8 cellular contexts compared by ENCODE assay signal in the genomic region with DNA sequence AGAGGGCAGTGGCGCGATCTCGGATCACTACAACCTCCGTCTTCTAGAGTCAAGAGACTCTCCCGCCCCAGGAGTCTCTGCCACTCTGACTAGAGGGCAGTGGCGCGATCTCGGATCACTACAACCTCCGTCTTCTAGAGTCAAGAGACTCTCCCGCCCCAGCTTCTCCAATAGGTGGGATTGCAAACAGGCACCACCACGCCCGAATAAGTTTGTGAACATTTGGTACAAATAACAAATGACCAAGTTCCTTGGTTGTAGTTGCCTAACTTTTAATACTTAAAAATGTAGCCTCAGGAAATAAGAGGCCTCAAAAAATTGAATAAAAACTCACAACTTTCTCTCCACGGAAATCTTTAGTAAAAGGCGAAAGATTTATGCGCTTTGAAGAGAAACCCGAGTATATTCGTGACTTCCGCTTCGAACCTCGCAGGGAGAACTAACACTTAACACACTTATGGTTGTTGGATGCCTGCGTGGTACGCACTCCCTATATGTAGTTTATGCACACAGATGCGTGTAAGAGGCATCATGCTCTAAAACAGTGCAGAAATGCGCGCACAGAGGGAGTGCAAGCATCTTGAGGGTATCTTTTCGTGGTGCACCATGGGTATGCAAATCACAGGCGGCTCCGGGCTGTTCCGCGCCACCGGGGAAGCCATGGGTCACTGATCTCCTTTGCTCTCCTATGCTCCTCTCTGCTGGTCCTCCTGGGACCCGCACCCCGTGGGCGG. TPM values are rescaled to one million over a fixed set of nuclear protein-coding genes. Genes with fewer than 3 reads are reported as not detected.
DNase-seq lines count a peak whose midpoint lies in the region; ATAC-seq and TF ChIP-seq lines count a peak whose summit lies in the region.

No MANE protein-coding gene starts in this region.

- H3K36me3 Mint-ChIP-seq in activated T-cell treated with anti-CD3 and anti-CD28 coated beads, Interleukin-2, amount 50 U/mL, for 4 hours (ENCODE audit: insufficient read depth), result peaks cover 6% of the 10 kb centered on the region

- no peaks in the 10 kb centered on the region for H3K27me3 ChIP-seq in OCI-LY1 (ENCODE audit: insufficient read depth, low read length)
- no peaks in the 10 kb centered on the region for H3K27me3 ChIP-seq in muscle layer of colon (ENCODE audit: control insufficient read depth in 1 of 2, insufficient read depth in 2 of 2, low read length in 2 of 2)

- CTCF ChIA-PET in AG04449 (lab: Yijun Ruan, JAX), result interaction anchor here (0.9 to 2.2 kb wide), 5 partner anchors 10 to 89 kb away, joined by 3 to 6 read pairs (median 5); partner anchors contain the start of genes BTBD19, DYNLT4 and RNU5D-1

- peaks cover 19% of the 10 kb centered on the region for H3K4me1 ChIP-seq in OCI-LY1 (ENCODE audit: insufficient read depth, low read length, severe bottlenecking)
- H3K4me1 ChIP-seq in muscle layer of colon (ENCODE audit: insufficient read depth, low read length), result peaks cover 15% of the 10 kb centered on the region

- TF ChIP-seq CTCF in AG04449 (IDR thresholded peaks at IDR 0.05; ENCODE audit: insufficient read depth, low read length, missing control alignments) (no peak), OCI-LY1 (IDR thresholded peaks at IDR 0.05; ENCODE audit: low read length) (peak; percentile 35; the same call in 1 of the 2 replicates)

- H3K36me3 ChIP-seq in OCI-LY1 (ENCODE audit: insufficient read depth, low read length), result no peaks in the 10 kb centered on the region
- H3K36me3 ChIP-seq in muscle layer of colon (ENCODE audit: insufficient read depth, low read length), result no peaks in the 10 kb centered on the region

- H3K4me1 Mint-ChIP-seq in activated T-cell treated with anti-CD3 and anti-CD28 coated beads, Interleukin-2, amount 50 U/mL, for 4 hours (ENCODE audit: low read depth), result peaks cover 36% of the 10 kb centered on the region

- H3K9me2 ChIP-seq in OCI-LY1 (ENCODE audit: low read depth, low read length), result no peaks in the 10 kb centered on the region

- ATAC-seq in GM18870 (IDR thresholded peaks at IDR 0.05; ENCODE audit: unreplicated experiment), result peak; percentile 76
- peak; percentile 66 for ATAC-seq in HG03103 (IDR thresholded peaks at IDR 0.05; ENCODE audit: low read depth, unreplicated experiment)
- ATAC-seq in activated T-cell treated with anti-CD3 and anti-CD28 coated beads, Interleukin-2, amount 50 U/mL, for 4 hours, result peak; percentile 91 to 93
- peak; percentile 69 for ATAC-seq in esophagus mucosa

- H3K4me3 ChIP-seq in AG04449 (ENCODE audit: low read depth, low read length), result peak overlapping the region; percentile 59
- H3K4me3 ChIP-seq in OCI-LY1 (ENCODE audit: low read depth, low read length, poor library complexity, severe bottlenecking), result peak overlapping the region; percentile 60
- H3K4me3 ChIP-seq in muscle layer of colon (ENCODE audit: low read depth in 1 of 2, low read length in 2 of 2), result peak overlapping the region; percentile 75 to 95

- H3K27ac ChIP-seq in OCI-LY1 (ENCODE audit: low read depth, low read length, poor library complexity, severe bottlenecking) (peak overlapping the region; percentile 93), muscle layer of colon (ENCODE audit: low read depth, low read length) (peak overlapping the region; percentile 99)

- no peaks in the 10 kb centered on the region for H3K9me3 ChIP-seq in OCI-LY1 (ENCODE audit: low read length)
- H3K9me3 ChIP-seq in muscle layer of colon (ENCODE audit: low read length), result no peaks in the 10 kb centered on the region

- peak overlapping the region; percentile 89 for H3K4me3 Mint-ChIP-seq in activated T-cell treated with anti-CD3 and anti-CD28 coated beads, Interleukin-2, amount 50 U/mL, for 4 hours

- H2AFZ ChIP-seq in OCI-LY1 (ENCODE audit: low read length), result no peak overlapping the region

- no peaks in the 10 kb centered on the region for H3K79me2 ChIP-seq in OCI-LY1 (ENCODE audit: insufficient read depth, low read length)

- no peaks in the 10 kb centered on the region for H3K27me3 Mint-ChIP-seq in activated T-cell treated with anti-CD3 and anti-CD28 coated beads, Interleukin-2, amount 50 U/mL, for 4 hours (ENCODE audit: low read depth)

- no peaks in the 10 kb centered on the region for H3K9me3 Mint-ChIP-seq in activated T-cell treated with anti-CD3 and anti-CD28 coated beads, Interleukin-2, amount 50 U/mL, for 4 hours

- H3K9ac ChIP-seq in OCI-LY1 (ENCODE audit: low read length), result peak overlapping the region; percentile 66
- peak overlapping the region; percentile 96 for H3K9ac ChIP-seq in muscle layer of colon (ENCODE audit: low read length)

- no peaks in the 10 kb centered on the region for H4K20me1 ChIP-seq in OCI-LY1 (ENCODE audit: insufficient read depth, low read length)

- peak; percentile 83 for DNase-seq in AG04449 (ENCODE audit: low read depth, low spot score)
- DNase-seq in activated T-cell treated with anti-CD3 and anti-CD28 coated beads, Interleukin-2, amount 50 U/mL, for 4 hours, result peak; percentile 68
- DNase-seq in stimulated activated CD8-positive, alpha-beta memory T cell treated with anti-CD3 and anti-CD28 coated beads, Interleukin-7, amount 100 ng/mL, for 48 hours (ENCODE audit: extremely low read depth in 1 of 2, low read depth in 1 of 2), result peak; percentile 65 to 91

- POLR2A ChIA-PET in AG04449 (lab: Yijun Ruan, JAX), result interaction anchor here (0.6 to 4.9 kb wide), 17 partner anchors 9 to 199 kb away, joined by 3 to 78 read pairs (median 7); partner anchors contain the start of genes BTBD19, DYNLT4, EIF2B3 and HECTD3

- peak overlapping the region; percentile 88 for H3K4me2 ChIP-seq in OCI-LY1 (ENCODE audit: low read length)

- no peaks in the 10 kb centered on the region for H3F3A ChIP-seq in OCI-LY1 (ENCODE audit: insufficient read depth, low read length)

RNA-seq across cellular contexts. Expression of gene BTBD19, which starts 11.4 kb away (rescaled TPM):
- total RNA-seq in activated T-cell treated with anti-CD3 and anti-CD28 coated beads, Interleukin-2, amount 50 U/mL, for 4 hours, result 10 to 100 TPM in 1 of 3 donors, 1 to 10 TPM in 2; 8.2 to 14.0 (median 8.3) TPM
- 2.4 TPM for total RNA-seq in esophagus mucosa

RNA-seq across cellular contexts. Expression of gene DYNLT4, which starts 12.6 kb away (rescaled TPM):
- total RNA-seq in activated T-cell treated with anti-CD3 and anti-CD28 coated beads, Interleukin-2, amount 50 U/mL, for 4 hours, result not detected
- not detected for total RNA-seq in esophagus mucosa

RNA-seq across cellular contexts. Expression of gene PLK3, which starts 19.6 kb away (rescaled TPM):
- 100 to 1,000 TPM; 186 to 239 (median 203) TPM for total RNA-seq in activated T-cell treated with anti-CD3 and anti-CD28 coated beads, Interleukin-2, amount 50 U/mL, for 4 hours
- total RNA-seq in esophagus mucosa, result 20.7 TPM

RNA-seq across cellular contexts. Expression of gene PTCH2, which starts 23.3 kb away (rescaled TPM):
- 1 to 10 TPM; 1.4 to 1.9 (median 1.6) TPM for total RNA-seq in activated T-cell treated with anti-CD3 and anti-CD28 coated beads, Interleukin-2, amount 50 U/mL, for 4 hours
- total RNA-seq in esophagus mucosa, result 0.40 TPM

RNA-seq across cellular contexts. Expression of gene BEST4, which starts 31.8 kb away (rescaled TPM):
- under 1 TPM; 0.53 to 0.63 (median 0.57) TPM for total RNA-seq in activated T-cell treated with anti-CD3 and anti-CD28 coated beads, Interleukin-2, amount 50 U/mL, for 4 hours
- not detected for total RNA-seq in esophagus mucosa

Comparison
In these comparisons a context has a peak if more than half of its experiments do, and no peak if none do; other contexts are left out.
1. Peak in every context shown above with its lines: DNase-seq, ATAC-seq, H3K4me3 ChIP-seq and H3K27ac ChIP-seq.